Comparison of ENCODE assay signal across 8 cellular contexts in genomic region chr11:26227311-26227710, GRCh38.
DNase-seq lines count a peak whose midpoint lies in the region; ATAC-seq, FAIRE-seq and TF ChIP-seq lines count a peak whose summit lies in the region.

No MANE protein-coding gene starts in this region.

- DNase-seq in HTR-8/SVneo (ENCODE audit: insufficient read length, low spot score) (peak; percentile 34), activated B cell treated with CpG ODN at 0.5 μM for 24 hours (no peak), keratinocyte (ENCODE audit: low read depth, low spot score) (peak; percentile 23), GDM1 (lab: John Stamatoyannopoulos, UW) (no peak), T-helper 1 cell (no peak), NCI-H748 treated with DMSO at 0.1 percent for 48 hours (lab: John Stamatoyannopoulos, UW) (no peak)

- H3K4me2 ChIP-seq in DOHH2 (ENCODE audit: low read length) (peak overlapping the region; percentile 56), keratinocyte (ENCODE audit: control insufficient read depth, extremely low read depth, insufficient read depth, low read depth, low read length) (peak overlapping the region; percentile 67)

- ATAC-seq in GM21447 (IDR thresholded peaks at IDR 0.05; ENCODE audit: unreplicated experiment) (peak; percentile 85), activated B cell treated with CpG ODN at 0.5 μM for 24 hours (ENCODE audit: low read depth) (peak; percentile 62)

- POLR2A ChIA-PET in activated B cell treated with CpG ODN at 0.5 μM for 24 hours (lab: Charles Lee): no interaction called here

- H3K4me3 ChIP-seq in DOHH2 (ENCODE audit: low read length) (peak overlapping the region; percentile 22; the same call in 1 of the 2 replicates), keratinocyte (ENCODE audit: control insufficient read depth in 2 of 3, extremely low read depth in 1 of 3, insufficient read depth in 2 of 3, low read depth in 1 of 3, low read length in 3 of 3) (peak overlapping the region in 2 of 3 experiments; percentile 13 to 16)

- H4K20me1 ChIP-seq in DOHH2 (ENCODE audit: control insufficient read depth, insufficient read depth, low read depth, low read length) (no peaks in the 10 kb centered on the region), keratinocyte (ENCODE audit: control insufficient read depth, extremely low read depth, insufficient read depth, low read length) (no peaks in the 10 kb centered on the region)

- H3K9me2 ChIP-seq in DOHH2 (replicated peaks; ENCODE audit: control insufficient read depth, low read length): no peaks in the 10 kb centered on the region

- H3K27me3 ChIP-seq in DOHH2 (ENCODE audit: control insufficient read depth, low read length) (no peaks in the 10 kb centered on the region), keratinocyte (ENCODE audit: control insufficient read depth, extremely low read depth, insufficient read depth, low read length) (no peaks in the 10 kb centered on the region)

- H3K9me3 ChIP-seq in DOHH2 (ENCODE audit: control insufficient read depth, insufficient read depth, low read length) (no peaks in the 10 kb centered on the region; the same call in 1 of the 2 replicates), keratinocyte (ENCODE audit: control insufficient read depth, low read depth, low read length) (no peaks in the 10 kb centered on the region)

- H3F3A ChIP-seq in DOHH2 (ENCODE audit: control insufficient read depth, insufficient read depth): no peaks in the 10 kb centered on the region

- H3K9me1 ChIP-seq in keratinocyte (ENCODE audit: control insufficient read depth, extremely low read depth, insufficient read depth, low read length): no peaks in the 10 kb centered on the region

- intact Hi-C loops in activated B cell treated with CpG ODN at 0.5 μM for 24 hours (cut with micrococcal nuclease): loop anchor here (1.0 to 2.0 kb wide), 2 partner anchors 93 to 245 kb away; no protein-coding TSS in a partner anchor

- peaks cover 4% of the 10 kb centered on the region for H3K4me1 Mint-ChIP-seq in activated B cell treated with CpG ODN at 0.5 μM for 24 hours

- H3K79me2 ChIP-seq in DOHH2 (ENCODE audit: control insufficient read depth, low read length) (no peaks in the 10 kb centered on the region), keratinocyte (ENCODE audit: control insufficient read depth, insufficient read depth, low read length) (no peaks in the 10 kb centered on the region)

- TF ChIP-seq CTCF in DOHH2 (IDR thresholded peaks at IDR 0.05; ENCODE audit: low read depth, low read length, poor library complexity, severe bottlenecking) (peak; percentile 73), activated B cell treated with CpG ODN at 0.5 μM for 24 hours (IDR thresholded peaks at IDR 0.05) (no peak), keratinocyte (optimal IDR thresholded peaks at IDR 0.05 in 1 of 3, IDR thresholded peaks at IDR 0.05 in 1 of 3, conservative IDR thresholded peaks at IDR 0.05 in 1 of 3; ENCODE audit: extremely low read depth in 1 of 3, insufficient read depth in 2 of 3, low read length in 3 of 3) (peak in 2 of 3 experiments; percentile 23 to 63)

- no peaks in the 10 kb centered on the region for H3K36me3 Mint-ChIP-seq in activated B cell treated with CpG ODN at 0.5 μM for 24 hours (ENCODE audit: low read depth)

- no peak overlapping the region for H3K27ac Mint-ChIP-seq in activated B cell treated with CpG ODN at 0.5 μM for 24 hours

- dilution Hi-C loops in keratinocyte (cut with MboI; ENCODE audit: extremely low pct_ligation_motif_present, low sequenced_read_pairs): no loop called here

- H3K27me3 Mint-ChIP-seq in activated B cell treated with CpG ODN at 0.5 μM for 24 hours: no peaks in the 10 kb centered on the region

- H3K4me1 ChIP-seq in DOHH2 (ENCODE audit: control insufficient read depth, low read length) (peaks cover 20% of the 10 kb centered on the region), keratinocyte (ENCODE audit: control insufficient read depth, extremely low read depth, insufficient read depth, low read length) (peaks cover 45% of the 10 kb centered on the region)

- peak overlapping the region; percentile 73 for H2AFZ ChIP-seq in keratinocyte (ENCODE audit: control insufficient read depth, low read length)

- H3K9ac ChIP-seq in keratinocyte (ENCODE audit: control insufficient read depth, extremely low read depth, insufficient read depth, low read length): peak overlapping the region; percentile 35

- H3K27ac ChIP-seq in DOHH2 (ENCODE audit: low read depth, low read length) (no peak overlapping the region), keratinocyte (ENCODE audit: control insufficient read depth, insufficient read depth, low read length) (peak overlapping the region; percentile 77)

- H3K36me3 ChIP-seq in DOHH2 (ENCODE audit: control insufficient read depth, low read length) (no peaks in the 10 kb centered on the region), keratinocyte (ENCODE audit: control insufficient read depth in 2 of 2, extremely low read depth in 1 of 2, insufficient read depth in 2 of 2, low read length in 2 of 2) (no peaks in the 10 kb centered on the region)

- no peak overlapping the region for H3K4me3 Mint-ChIP-seq in activated B cell treated with CpG ODN at 0.5 μM for 24 hours

- H3K9me3 Mint-ChIP-seq in activated B cell treated with CpG ODN at 0.5 μM for 24 hours: no peaks in the 10 kb centered on the region

- FAIRE-seq in HTR-8/SVneo (lab: Jason Lieb, UNC) (no peak), keratinocyte (lab: Jason Lieb, UNC) (peak; percentile 67)

- CTCF ChIA-PET in activated B cell treated with CpG ODN at 0.5 μM for 24 hours (lab: Charles Lee): interaction anchor here (1.1 to 2.1 kb wide), 5 partner anchors 9 to 247 kb away, joined by 3 to 32 read pairs (median 6); no protein-coding TSS in a partner anchor

Comparison
In these comparisons a context has a peak if more than half of its experiments do, and no peak if none do; other contexts are left out.
1. DNase-seq: peak in HTR-8/SVneo (single experiment) and keratinocyte (single experiment); none in activated B cell treated with CpG ODN at 0.5 μM for 24 hours (single experiment), GDM1 (single experiment), T-helper 1 cell (0 of 5) and NCI-H748 treated with DMSO at 0.1 percent for 48 hours (single experiment).